ENCODE assay signal across 26 cellular contexts in genomic region chr10:67990093-67990492, GRCh38.
DNase-seq lines count a peak whose midpoint lies in the region; ATAC-seq and TF ChIP-seq lines count a peak whose summit lies in the region.
"Had no signal": no experiment of that assay in that cellular context is flagged by ENCODE, and none has a peak within 500 bp of the region (broad histone marks: within the 10 kb centered on the region; RNA-seq: fewer than 3 reads in every experiment).

No MANE protein-coding gene starts in this region.

- TF ChIP-seq CTCF in nephron progenitor cell (IDR thresholded peaks at IDR 0.05) = no peak

- H3K4me1 ChIP-seq in CD8-positive, alpha-beta memory T cell (ENCODE audit: insufficient read depth, low read length) = no peaks in the 10 kb centered on the region
- H3K4me1 ChIP-seq: SJSA1 had no signal

- CTCF ChIA-PET in activated CD4-positive, alpha-beta memory T cell treated with anti-CD3 and anti-CD28 coated beads for 36 hours (lab: Charles Lee) = no interaction called here
- CTCF ChIA-PET in activated CD4-positive, alpha-beta memory T cell treated with anti-CD3 and anti-CD28 coated beads, Interleukin-2, amount 10 ng/mL, durations not matched to agents 7 days and 5 days (lab: Charles Lee) = no interaction called here
- CTCF ChIA-PET in CD8-positive, alpha-beta memory T cell (lab: Charles Lee) = no interaction called here

- POLR2A ChIA-PET in activated CD4-positive, alpha-beta memory T cell treated with anti-CD3 and anti-CD28 coated beads for 36 hours (lab: Charles Lee) = no interaction called here
- POLR2A ChIA-PET in activated CD4-positive, alpha-beta memory T cell treated with anti-CD3 and anti-CD28 coated beads, Interleukin-2, amount 10 ng/mL, durations not matched to agents 7 days and 5 days (lab: Charles Lee) = interaction anchor here (0.7 kb wide), 1 partner anchor 71 kb away, joined by 4 read pairs; no protein-coding TSS in a partner anchor
- POLR2A ChIA-PET in CD8-positive, alpha-beta memory T cell (lab: Charles Lee) = no interaction called here

- peak overlapping the region; percentile 18 for H3K27ac Mint-ChIP-seq in activated CD4-positive, alpha-beta memory T cell treated with anti-CD3 and anti-CD28 coated beads for 36 hours
- H3K27ac Mint-ChIP-seq in activated CD4-positive, alpha-beta memory T cell treated with anti-CD3 and anti-CD28 coated beads, Interleukin-2, amount 10 ng/mL, durations not matched to agents 7 days and 5 days = no peak overlapping the region
- H3K27ac Mint-ChIP-seq in CD8-positive, alpha-beta memory T cell = peak overlapping the region in 6 of 8 donors; percentile 4 to 80 (median 47)
- H3K27ac Mint-ChIP-seq in T-helper 17 cell (peak overlapping the region; percentile 51), nephron progenitor cell (peak overlapping the region; percentile 30)
- H3K27ac Mint-ChIP-seq: B cell had no signal

- DNase-seq in activated CD4-positive, alpha-beta memory T cell treated with anti-CD3 and anti-CD28 coated beads for 36 hours = no peak
- no peak for DNase-seq in activated CD4-positive, alpha-beta memory T cell treated with anti-CD3 and anti-CD28 coated beads, Interleukin-2, amount 10 ng/mL, durations not matched to agents 7 days and 5 days
- DNase-seq in CD8-positive, alpha-beta memory T cell = no peak
- DNase-seq in T-helper 17 cell (no peak), nephron progenitor cell (no peak), HuH-7.5 (ENCODE audit: low spot score) (no peak), NCI-H1694 treated with DMSO at 0.1 percent for 48 hours (lab: John Stamatoyannopoulos, UW) (no peak), occipital lobe (lab: John Stamatoyannopoulos, UW) (no peak)
- DNase-seq: COR-L47, DMS53, GOT3, Karpas-422, NCI-H1092, NCI-H1436, NCI-H1930, NCI-H2107, NCI-H524, NCI-H748 treated with DMSO at 0.1 percent for 48 hours, PC-3, Right ventricle myocardium superior had no signal

- H3K9me3 Mint-ChIP-seq in activated CD4-positive, alpha-beta memory T cell treated with anti-CD3 and anti-CD28 coated beads for 36 hours = no peaks in the 10 kb centered on the region
- H3K9me3 Mint-ChIP-seq in activated CD4-positive, alpha-beta memory T cell treated with anti-CD3 and anti-CD28 coated beads, Interleukin-2, amount 10 ng/mL, durations not matched to agents 7 days and 5 days = no peaks in the 10 kb centered on the region
- H3K9me3 Mint-ChIP-seq in CD8-positive, alpha-beta memory T cell = no peaks in the 10 kb centered on the region
- H3K9me3 Mint-ChIP-seq in nephron progenitor cell = no peaks in the 10 kb centered on the region

- ATAC-seq in T-helper 17 cell = no peak
- ATAC-seq: HCT116, PC-3 had no signal

- peaks cover 33% of the 10 kb centered on the region for H3K36me3 ChIP-seq in CD8-positive, alpha-beta memory T cell (ENCODE audit: insufficient read depth, low read length)

- no peak overlapping the region for H3K4me3 ChIP-seq in CD8-positive, alpha-beta memory T cell (ENCODE audit: low read length)
- H3K4me3 ChIP-seq: SJSA1 had no signal

- H3K4me3 Mint-ChIP-seq in activated CD4-positive, alpha-beta memory T cell treated with anti-CD3 and anti-CD28 coated beads for 36 hours = no peak overlapping the region
- no peak overlapping the region for H3K4me3 Mint-ChIP-seq in activated CD4-positive, alpha-beta memory T cell treated with anti-CD3 and anti-CD28 coated beads, Interleukin-2, amount 10 ng/mL, durations not matched to agents 7 days and 5 days
- H3K4me3 Mint-ChIP-seq in CD8-positive, alpha-beta memory T cell = no peak overlapping the region
- H3K4me3 Mint-ChIP-seq in T-helper 17 cell (no peak overlapping the region), nephron progenitor cell (no peak overlapping the region)
- H3K4me3 Mint-ChIP-seq: B cell had no signal

- no peaks in the 10 kb centered on the region for H3K9me3 ChIP-seq in CD8-positive, alpha-beta memory T cell (ENCODE audit: low read length)
- no peaks in the 10 kb centered on the region for H3K9me3 ChIP-seq in T-helper 17 cell (ENCODE audit: control insufficient read depth, low read length, poor library complexity, severe bottlenecking)
- H3K9me3 ChIP-seq: SJSA1 had no signal

- peaks cover 24% of the 10 kb centered on the region for H3K36me3 Mint-ChIP-seq in activated CD4-positive, alpha-beta memory T cell treated with anti-CD3 and anti-CD28 coated beads for 36 hours
- peaks cover 46% of the 10 kb centered on the region for H3K36me3 Mint-ChIP-seq in activated CD4-positive, alpha-beta memory T cell treated with anti-CD3 and anti-CD28 coated beads, Interleukin-2, amount 10 ng/mL, durations not matched to agents 7 days and 5 days (ENCODE audit: low read depth)
- peaks cover 8 to 74% (median 23%) of the 10 kb centered on the region in 3 donors for H3K36me3 Mint-ChIP-seq in CD8-positive, alpha-beta memory T cell
- H3K36me3 Mint-ChIP-seq in T-helper 17 cell (ENCODE audit: low read depth) (peaks cover 7% of the 10 kb centered on the region), nephron progenitor cell (ENCODE audit: low read depth) (peaks cover 76% of the 10 kb centered on the region)

- intact Hi-C loops in activated CD4-positive, alpha-beta memory T cell treated with anti-CD3 and anti-CD28 coated beads for 36 hours (cut with micrococcal nuclease) = no loop called here

- peaks cover 5% of the 10 kb centered on the region for H3K4me1 Mint-ChIP-seq in activated CD4-positive, alpha-beta memory T cell treated with anti-CD3 and anti-CD28 coated beads for 36 hours (ENCODE audit: low read depth)
- no peaks in the 10 kb centered on the region for H3K4me1 Mint-ChIP-seq in activated CD4-positive, alpha-beta memory T cell treated with anti-CD3 and anti-CD28 coated beads, Interleukin-2, amount 10 ng/mL, durations not matched to agents 7 days and 5 days
- H3K4me1 Mint-ChIP-seq in CD8-positive, alpha-beta memory T cell = peaks cover 8 to 17% (median 14%) of the 10 kb centered on the region in 3 donors
- peaks cover 13% of the 10 kb centered on the region for H3K4me1 Mint-ChIP-seq in T-helper 17 cell
- no peaks in the 10 kb centered on the region for H3K4me1 Mint-ChIP-seq in nephron progenitor cell

- H3K27me3 ChIP-seq in CD8-positive, alpha-beta memory T cell (ENCODE audit: insufficient read depth, low read length, poor library complexity, severe bottlenecking) = no peaks in the 10 kb centered on the region
- H3K27me3 ChIP-seq: SJSA1 had no signal

- H3K27ac ChIP-seq in CD8-positive, alpha-beta memory T cell (ENCODE audit: low read depth, low read length) = no peak overlapping the region
- H3K27ac ChIP-seq: 22Rv1, C4-2B, HL-60, SJSA1 had no signal

- H3K27me3 Mint-ChIP-seq in activated CD4-positive, alpha-beta memory T cell treated with anti-CD3 and anti-CD28 coated beads for 36 hours = no peaks in the 10 kb centered on the region
- no peaks in the 10 kb centered on the region for H3K27me3 Mint-ChIP-seq in activated CD4-positive, alpha-beta memory T cell treated with anti-CD3 and anti-CD28 coated beads, Interleukin-2, amount 10 ng/mL, durations not matched to agents 7 days and 5 days
- no peaks in the 10 kb centered on the region for H3K27me3 Mint-ChIP-seq in CD8-positive, alpha-beta memory T cell
- H3K27me3 Mint-ChIP-seq in T-helper 17 cell (no peaks in the 10 kb centered on the region), nephron progenitor cell (ENCODE audit: low read depth, poor library complexity) (no peaks in the 10 kb centered on the region)
- H3K27me3 Mint-ChIP-seq: B cell had no signal
